13 cellular contexts compared by ENCODE assay signal in the genomic region with DNA sequence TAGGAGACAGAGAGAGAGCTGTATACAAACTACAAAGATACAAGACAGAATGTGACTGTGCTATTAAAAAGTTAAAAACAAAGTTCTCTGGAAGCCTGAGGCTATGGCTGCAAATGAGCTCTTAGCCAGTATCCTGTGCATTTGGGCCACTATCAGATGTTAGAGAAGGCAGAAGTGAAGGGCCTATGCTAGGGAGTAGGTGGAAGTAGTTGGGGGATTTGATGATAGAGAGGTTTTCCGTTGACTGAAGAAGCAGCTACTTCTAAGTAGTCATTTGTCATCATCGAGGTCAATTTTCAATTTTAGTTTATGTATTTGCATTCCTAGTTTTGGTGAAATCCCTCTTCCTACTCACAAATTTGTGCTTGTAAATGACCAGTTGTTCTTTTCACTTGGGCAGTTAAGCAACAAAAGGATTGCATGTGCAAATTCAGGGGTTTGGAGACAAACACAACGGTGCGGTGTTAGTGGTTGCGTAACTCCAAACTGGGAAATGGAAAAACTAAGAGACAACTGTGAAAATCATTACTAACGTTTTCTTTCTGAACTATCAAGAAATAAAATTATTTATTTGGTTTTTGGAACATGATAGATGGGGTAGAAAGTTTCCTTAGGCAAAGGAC. TPM values are rescaled to one million over a fixed set of nuclear protein-coding genes. Genes with fewer than 3 reads are reported as not detected.
DNase-seq lines count a peak whose midpoint lies in the region; ATAC-seq and TF ChIP-seq lines count a peak whose summit lies in the region.
"Had no signal": no experiment of that assay in that cellular context is flagged by ENCODE, and none has a peak within 500 bp of the region (broad histone marks: within the 10 kb centered on the region; RNA-seq: fewer than 3 reads in every experiment).

No MANE protein-coding gene starts in this region.

- H3K36me3 ChIP-seq in breast epithelium (no peaks in the 10 kb centered on the region), mucosa of rectum (ENCODE audit: control insufficient read depth in 2 of 2, insufficient read depth in 2 of 2, low read length in 2 of 2) (no peaks in the 10 kb centered on the region)
- H3K36me3 ChIP-seq: thyroid gland had no signal

- H3K4me1 ChIP-seq in breast epithelium (no peaks in the 10 kb centered on the region), mucosa of rectum (ENCODE audit: control insufficient read depth in 2 of 2, insufficient read depth in 2 of 2, low read length in 2 of 2) (peaks cover 0 to 14% of the 10 kb centered on the region in 2 donors)
- H3K4me1 ChIP-seq: thyroid gland had no signal

- H3K4me1 Mint-ChIP-seq in stimulated activated naive CD8-positive, alpha-beta T cell treated with anti-CD3 and anti-CD28 coated beads, Interleukin-15, amount 100 ng/mL, for 72 hours: peaks cover 33% of the 10 kb centered on the region
- H3K4me1 Mint-ChIP-seq in activated CD4-positive, alpha-beta memory T cell treated with anti-CD3 and anti-CD28 coated beads, Interleukin-2, amount 10 ng/mL, durations not matched to agents 7 days and 5 days: peaks cover 16% of the 10 kb centered on the region

- no peak overlapping the region for H3K4me3 ChIP-seq in breast epithelium
- H3K4me3 ChIP-seq in mucosa of rectum (ENCODE audit: low read length in 2 of 2): no peak overlapping the region
- H3K4me3 ChIP-seq: SK-N-MC, thyroid gland had no signal

- H3K27me3 ChIP-seq in breast epithelium (no peaks in the 10 kb centered on the region), mucosa of rectum (ENCODE audit: control insufficient read depth in 2 of 2, insufficient read depth in 2 of 2, low read length in 2 of 2) (no peaks in the 10 kb centered on the region)
- H3K27me3 ChIP-seq: thyroid gland had no signal

- peak overlapping the region; percentile 41 to 75 for H3K27ac ChIP-seq in breast epithelium
- H3K27ac ChIP-seq in mucosa of rectum (ENCODE audit: low read depth in 2 of 2, low read length in 2 of 2): peak overlapping the region; percentile 40 to 45
- H3K27ac ChIP-seq: SK-N-MC, thyroid gland had no signal

- no peak for DNase-seq in stimulated activated naive CD8-positive, alpha-beta T cell treated with anti-CD3 and anti-CD28 coated beads, Interleukin-15, Interleukin-2, amounts not matched to agents 100 U/mL and 50 U/mL, for 24 hours
- DNase-seq in stimulated activated naive CD8-positive, alpha-beta T cell treated with anti-CD3 and anti-CD28 coated beads, Interleukin-15, amount 100 ng/mL, for 72 hours: no peak
- DNase-seq in breast epithelium (ENCODE audit: low spot score in 2 of 2) (no peak), retina (no peak), SHP77 treated with DMSO at 0.1 percent for 48 hours (lab: John Stamatoyannopoulos, UW) (no peak)
- DNase-seq in activated CD4-positive, alpha-beta memory T cell treated with anti-CD3 and anti-CD28 coated beads, Interleukin-2, amount 10 ng/mL, durations not matched to agents 7 days and 5 days: no peak
- DNase-seq: activated CD4-positive, alpha-beta T cell treated with anti-CD3 and anti-CD28 coated beads, Interleukin-2, amount 10 ng/mL, durations not matched to agents 24 days and 14 days; activated naive CD4-positive, alpha-beta T cell; NCI-H526 treated with DMSO at 0.1 percent for 48 hours; thyroid gland had no signal

- CTCF ChIA-PET in activated CD4-positive, alpha-beta memory T cell treated with anti-CD3 and anti-CD28 coated beads, Interleukin-2, amount 10 ng/mL, durations not matched to agents 7 days and 5 days (lab: Charles Lee): no interaction called here

- H3K9me3 Mint-ChIP-seq in stimulated activated naive CD8-positive, alpha-beta T cell treated with anti-CD3 and anti-CD28 coated beads, Interleukin-15, amount 100 ng/mL, for 72 hours: no peaks in the 10 kb centered on the region
- H3K9me3 Mint-ChIP-seq in activated CD4-positive, alpha-beta memory T cell treated with anti-CD3 and anti-CD28 coated beads, Interleukin-2, amount 10 ng/mL, durations not matched to agents 7 days and 5 days: no peaks in the 10 kb centered on the region
- H3K9me3 Mint-ChIP-seq: activated CD4-positive, alpha-beta T cell treated with anti-CD3 and anti-CD28 coated beads, Interleukin-2, amount 10 ng/mL, durations not matched to agents 24 days and 14 days had no signal

- H3K4me3 Mint-ChIP-seq in stimulated activated naive CD8-positive, alpha-beta T cell treated with anti-CD3 and anti-CD28 coated beads, Interleukin-15, amount 100 ng/mL, for 72 hours: no peak overlapping the region
- H3K4me3 Mint-ChIP-seq in activated CD4-positive, alpha-beta memory T cell treated with anti-CD3 and anti-CD28 coated beads, Interleukin-2, amount 10 ng/mL, durations not matched to agents 7 days and 5 days: no peak overlapping the region
- H3K4me3 Mint-ChIP-seq: activated CD4-positive, alpha-beta T cell treated with anti-CD3 and anti-CD28 coated beads, Interleukin-2, amount 10 ng/mL, durations not matched to agents 24 days and 14 days had no signal

- no peaks in the 10 kb centered on the region for H3K36me3 Mint-ChIP-seq in activated CD4-positive, alpha-beta memory T cell treated with anti-CD3 and anti-CD28 coated beads, Interleukin-2, amount 10 ng/mL, durations not matched to agents 7 days and 5 days (ENCODE audit: low read depth)

- ATAC-seq in stimulated activated naive CD8-positive, alpha-beta T cell treated with anti-CD3 and anti-CD28 coated beads, Interleukin-15, Interleukin-2, amounts not matched to agents 100 U/mL and 50 U/mL, for 24 hours: peak; percentile 75
- no peak for ATAC-seq in stimulated activated naive CD8-positive, alpha-beta T cell treated with anti-CD3 and anti-CD28 coated beads, Interleukin-15, amount 100 ng/mL, for 72 hours
- no peak for ATAC-seq in HG03354 (IDR thresholded peaks at IDR 0.05; ENCODE audit: poor library complexity, severe bottlenecking, unreplicated experiment)

- H3K9ac ChIP-seq in mucosa of rectum (ENCODE audit: low read depth in 1 of 2, low read length in 2 of 2): no peak overlapping the region

- intact Hi-C loops in breast epithelium (cut with DNase I; ENCODE audit: low total_unique reads): no loop called here

- no peaks in the 10 kb centered on the region for H3K27me3 Mint-ChIP-seq in stimulated activated naive CD8-positive, alpha-beta T cell treated with anti-CD3 and anti-CD28 coated beads, Interleukin-15, amount 100 ng/mL, for 72 hours
- H3K27me3 Mint-ChIP-seq in activated CD4-positive, alpha-beta memory T cell treated with anti-CD3 and anti-CD28 coated beads, Interleukin-2, amount 10 ng/mL, durations not matched to agents 7 days and 5 days: no peaks in the 10 kb centered on the region

- no peaks in the 10 kb centered on the region for H3K9me3 ChIP-seq in breast epithelium
- H3K9me3 ChIP-seq in mucosa of rectum (ENCODE audit: control insufficient read depth in 2 of 2, low read length in 2 of 2): no peaks in the 10 kb centered on the region
- H3K9me3 ChIP-seq: thyroid gland had no signal

- TF ChIP-seq POLR2A in breast epithelium (IDR thresholded peaks at IDR 0.05): no peak

- TF ChIP-seq CTCF in breast epithelium (IDR thresholded peaks at IDR 0.05): no peak

- H3K27ac Mint-ChIP-seq in stimulated activated naive CD8-positive, alpha-beta T cell treated with anti-CD3 and anti-CD28 coated beads, Interleukin-15, amount 100 ng/mL, for 72 hours: no peak overlapping the region
- H3K27ac Mint-ChIP-seq in activated CD4-positive, alpha-beta memory T cell treated with anti-CD3 and anti-CD28 coated beads, Interleukin-2, amount 10 ng/mL, durations not matched to agents 7 days and 5 days: no peak overlapping the region
- H3K27ac Mint-ChIP-seq: activated CD4-positive, alpha-beta T cell treated with anti-CD3 and anti-CD28 coated beads, Interleukin-2, amount 10 ng/mL, durations not matched to agents 24 days and 14 days had no signal

- POLR2A ChIA-PET in activated CD4-positive, alpha-beta memory T cell treated with anti-CD3 and anti-CD28 coated beads, Interleukin-2, amount 10 ng/mL, durations not matched to agents 7 days and 5 days (lab: Charles Lee): interaction anchor here (1.0 kb wide), 1 partner anchor 12 kb away, joined by 3 read pairs; no protein-coding TSS in a partner anchor

RNA-seq across cellular contexts. Expression of a gene that starts 48.5 kb away (rescaled TPM):
- 10 to 100 TPM; 31.8 to 51.7 (median 40.6) TPM for total RNA-seq in breast epithelium
- 10 to 100 TPM; 44.9 to 45.0 TPM for total RNA-seq in activated CD4-positive, alpha-beta memory T cell treated with anti-CD3 and anti-CD28 coated beads, Interleukin-2, amount 10 ng/mL, durations not matched to agents 7 days and 5 days
